Comparison of ENCODE assay signal across 1 cellular context in genomic region chr10:89699581-89700064, GRCh38.
TF ChIP-seq lines count a peak whose summit lies in the region.

No MANE protein-coding gene starts in this region.

TF ChIP-seq in HepG2, 621 proteins besides CTCF, POLR2A, EP300 and RAD21 (continued from another document and continues in another):
- TF ChIP-seq MNT (IDR thresholded peaks at IDR 0.05) (0 out of 2 replicates have a peak, but pooled peaks have one; percentile 2), NONO (IDR thresholded peaks at IDR 0.05) (no peak), NONO (CRISPR knock-in tag; conservative IDR thresholded peaks at IDR 0.05) (0 out of 2 replicates have a peak, but pooled peaks have one; percentile 46), ZNF510 (CRISPR knock-in tag; IDR thresholded peaks at IDR 0.05; ENCODE audit: low read depth) (no peak), CBX2 (IDR thresholded peaks at IDR 0.05; ENCODE audit: low read depth, low read length) (no peak), CBX2 (CRISPR knock-in tag; IDR thresholded peaks at IDR 0.05; ENCODE audit: low read depth) (no peak), ZNF691 (CRISPR knock-in tag; IDR thresholded peaks at IDR 0.05; ENCODE audit: borderline replicate concordance, low read depth) (0 out of 2 replicates have a peak, but pooled peaks have one; percentile 44), CSRNP1 (CRISPR knock-in tag; IDR thresholded peaks at IDR 0.05) (no peak), KDM2A (CRISPR knock-in tag; IDR thresholded peaks at IDR 0.05; ENCODE audit: borderline replicate concordance, low read depth) (no peak), BRD4 (CRISPR knock-in tag; IDR thresholded peaks at IDR 0.05) (no peak), TAF15 (IDR thresholded peaks at IDR 0.05; ENCODE audit: low read depth, low read length, poor library complexity, severe bottlenecking) (no peak), EEA1 (CRISPR knock-in tag; IDR thresholded peaks at IDR 0.05; ENCODE audit: borderline replicate concordance) (no peak), SOX6 (IDR thresholded peaks at IDR 0.05) (no peak), SOX6 (CRISPR knock-in tag; IDR thresholded peaks at IDR 0.05) (peak; percentile 97), NR1H2 (CRISPR knock-in tag; IDR thresholded peaks at IDR 0.05; ENCODE audit: borderline replicate concordance, low read depth) (no peak), ADNP (CRISPR knock-in tag; IDR thresholded peaks at IDR 0.05) (no peak), SATB2 (CRISPR knock-in tag; IDR thresholded peaks at IDR 0.05) (no peak), ZNF317 (CRISPR knock-in tag; IDR thresholded peaks at IDR 0.05) (0 out of 2 replicates have a peak, but pooled peaks have one; percentile 25), ZHX1 (CRISPR knock-in tag; IDR thresholded peaks at IDR 0.05; ENCODE audit: low read depth) (peak; percentile 81), GMEB1 (CRISPR knock-in tag; IDR thresholded peaks at IDR 0.05; ENCODE audit: borderline replicate concordance) (no peak), GLMP (CRISPR knock-in tag; IDR thresholded peaks at IDR 0.05; ENCODE audit: borderline replicate concordance) (no peak), SMARCE1 (IDR thresholded peaks at IDR 0.05; ENCODE audit: borderline replicate concordance) (no peak), CHCHD3 (CRISPR knock-in tag; IDR thresholded peaks at IDR 0.05) (no peak), CSRNP2 (CRISPR knock-in tag; conservative IDR thresholded peaks at IDR 0.05; ENCODE audit: low read depth) (no peak), KLF15 (CRISPR knock-in tag; IDR thresholded peaks at IDR 0.05; ENCODE audit: borderline replicate concordance) (no peak), ZKSCAN8 (CRISPR knock-in tag; IDR thresholded peaks at IDR 0.05; ENCODE audit: borderline replicate concordance) (no peak), ZXDC (CRISPR knock-in tag; IDR thresholded peaks at IDR 0.05) (no peak), ZGPAT (CRISPR knock-in tag; IDR thresholded peaks at IDR 0.05) (peak; percentile 67), MIER2 (CRISPR knock-in tag; IDR thresholded peaks at IDR 0.05) (peak; percentile 69; the same call in 1 of the 2 replicates), ZNF264 (CRISPR knock-in tag; IDR thresholded peaks at IDR 0.05) (peak; percentile 76; the same call in 1 of the 2 replicates), YY1 (IDR thresholded peaks at IDR 0.05; ENCODE audit: insufficient read depth, insufficient replicate concordance, low read depth, low read length) (no peak), ZIK1 (CRISPR knock-in tag; IDR thresholded peaks at IDR 0.05; ENCODE audit: borderline replicate concordance, low read depth) (no peak), E2F5 (CRISPR knock-in tag; conservative IDR thresholded peaks at IDR 0.05) (no peak), ZNF354B (CRISPR knock-in tag; IDR thresholded peaks at IDR 0.05) (no peak), SNAPC4 (CRISPR knock-in tag; IDR thresholded peaks at IDR 0.05) (no peak), ZNF33B (CRISPR knock-in tag; IDR thresholded peaks at IDR 0.05) (no peak)
